In genomic region chr1:34060331-34060730, GRCh38 we compare ENCODE assay signal across 21 cellular contexts.
DNase-seq lines count a peak whose midpoint lies in the region; ATAC-seq lines count a peak whose summit lies in the region.
"Had no signal": no experiment of that assay in that cellular context is flagged by ENCODE, and none has a peak within 500 bp of the region (broad histone marks: within the 10 kb centered on the region; RNA-seq: fewer than 3 reads in every experiment).

No MANE protein-coding gene starts in this region.

- intact Hi-C loops in head of caudate nucleus (cut with DNase I) = no loop called here

- ATAC-seq in GM19397 (IDR thresholded peaks at IDR 0.05; ENCODE audit: unreplicated experiment) = no peak
- no peak for ATAC-seq in GM21723 (IDR thresholded peaks at IDR 0.05; ENCODE audit: unreplicated experiment)
- ATAC-seq: A549, GM12878, HCT116 had no signal

- DNase-seq in ELF-1 (ENCODE audit: low read depth, low spot score) = peak; percentile 19
- DNase-seq in caudate nucleus (lab: John Stamatoyannopoulos, UW) = peak in 39 of 61 donors; percentile 12 to 79 (median 44)
- DNase-seq in head of caudate nucleus = peak in 40 of 42 donors; percentile 19 to 86 (median 62)
- DNase-seq in effector CD8-positive, alpha-beta T cell (lab: John Stamatoyannopoulos, UW) = no peak
- DNase-seq: AML-193; CD4-positive, alpha-beta memory T cell; DMS153; DMS79; GF-D8; GOT3; H7; HFFc6; KG1 had no signal

- H3K27ac ChIP-seq in caudate nucleus (ENCODE audit: low read depth, low read length) (no peak overlapping the region), temporal lobe (ENCODE audit: low read depth, low read length) (peak overlapping the region; percentile 59)
- H3K27ac ChIP-seq: 22Rv1, A549, BLaER1 had no signal
